21 cellular contexts compared by ENCODE assay signal in genomic region chr6:17927705-17928104, GRCh38. TPM values are rescaled to one million over a fixed set of nuclear protein-coding genes. Genes with fewer than 3 reads are reported as not detected.
DNase-seq lines count a peak whose midpoint lies in the region; ATAC-seq and TF ChIP-seq lines count a peak whose summit lies in the region.
"Had no signal": no experiment of that assay in that cellular context is flagged by ENCODE, and none has a peak within 500 bp of the region (broad histone marks: within the 10 kb centered on the region; RNA-seq: fewer than 3 reads in every experiment).

No MANE protein-coding gene starts in this region.

- no peaks in the 10 kb centered on the region for H3K9me3 ChIP-seq in SK-N-SH
- H3K9me3 ChIP-seq in trophoblast cell (ENCODE audit: insufficient read depth, low read depth, low read length): no peaks in the 10 kb centered on the region
- no peaks in the 10 kb centered on the region for H3K9me3 ChIP-seq in aorta (ENCODE audit: control insufficient read depth, low read length)
- H3K9me3 ChIP-seq: BLaER1, esophagus squamous epithelium, mucosa of descending colon, SJCRH30, testis had no signal

- no peak for TF ChIP-seq CTCF in SK-N-SH (IDR thresholded peaks at IDR 0.05)

- TF ChIP-seq RAD21 in SK-N-SH (IDR thresholded peaks at IDR 0.05; ENCODE audit: low read length): no peak

- H3K9me2 ChIP-seq in SK-N-SH: no peaks in the 10 kb centered on the region

- H3K27ac ChIP-seq in SK-N-SH (ENCODE audit: low read depth in 2 of 2, low read length in 1 of 2) (peak overlapping the region; percentile 64 to 80), trophoblast cell (ENCODE audit: low read depth, low read length) (no peak overlapping the region), aorta (ENCODE audit: low read depth in 1 of 2, low read length in 2 of 2) (peak overlapping the region; percentile 28 to 55)
- H3K27ac ChIP-seq: BLaER1, SJCRH30, testis had no signal

- no peak overlapping the region for H2BK120ac ChIP-seq in trophoblast cell (ENCODE audit: insufficient read depth, low read length, poor library complexity)

- DNase-seq in SK-N-SH (no peak), left ventricle myocardium superior (peak; percentile 73), trophoblast cell (no peak), aorta (no peak), foreskin melanocyte (no peak), cerebellar cortex (ENCODE audit: low spot score) (no peak), GOT3 (lab: John Stamatoyannopoulos, UW) (no peak)
- DNase-seq: 8988T; activated naive CD8-positive, alpha-beta T cell treated with anti-CD3 and anti-CD28 coated beads, Interleukin-2, amount 10 ng/mL, durations not matched to agents 7 days and 5 days; esophagus squamous epithelium; hippocampal formation; mucosa of descending colon; NCI-H1092 treated with DMSO at 0.1 percent for 48 hours; NCI-H2107; NCI-H524 treated with DMSO at 0.1 percent for 48 hours; SJCRH30; stimulated activated CD4-positive, alpha-beta T cell treated with anti-CD3 and anti-CD28 coated beads, Interleukin-2, amount 100 ng/mL, for 48 hours; testis had no signal

- H3K4me1 ChIP-seq in SK-N-SH (ENCODE audit: control insufficient read depth in 1 of 2, insufficient read depth in 2 of 2, low read depth in 1 of 2, low read length in 1 of 2) (peaks cover 5 to 46% of the 10 kb centered on the region in 2 experiments), trophoblast cell (ENCODE audit: control insufficient read depth in 1 of 2, insufficient read depth in 2 of 2, low read length in 2 of 2) (peaks cover 4 to 9% of the 10 kb centered on the region in 2 experiments), aorta (ENCODE audit: control insufficient read depth in 1 of 2, insufficient read depth in 2 of 2, low read length in 2 of 2) (peaks cover 12 to 18% of the 10 kb centered on the region in 2 donors)
- H3K4me1 ChIP-seq: BLaER1, SJCRH30 had no signal

- no peak overlapping the region for H4K91ac ChIP-seq in trophoblast cell (ENCODE audit: low read depth, low read length)

- H3K23ac ChIP-seq in trophoblast cell (ENCODE audit: low read length): no peak overlapping the region

- no peak overlapping the region for H4K8ac ChIP-seq in trophoblast cell (ENCODE audit: low read depth, low read length)

- TF ChIP-seq EP300 in SK-N-SH (IDR thresholded peaks at IDR 0.05; ENCODE audit: borderline replicate concordance in 1 of 2, low read depth in 1 of 2, low read length in 1 of 2): no peak

- no peaks in the 10 kb centered on the region for H4K20me1 ChIP-seq in SK-N-SH (ENCODE audit: insufficient read depth)
- H4K20me1 ChIP-seq: BLaER1 had no signal

- H3K79me1 ChIP-seq in trophoblast cell (ENCODE audit: low read length): no peaks in the 10 kb centered on the region

- H3K9ac ChIP-seq in SK-N-SH: no peak overlapping the region
- no peak overlapping the region for H3K9ac ChIP-seq in trophoblast cell (ENCODE audit: low read length)
- H3K9ac ChIP-seq: BLaER1 had no signal

- intact Hi-C loops in left ventricle myocardium superior (cut with micrococcal nuclease) (no loop called here), aorta (cut with DNase I) (loop anchor here in 1 of 2 donors (10.0 kb wide), 1 partner anchor 63 kb away; no protein-coding TSS in a partner anchor)

- H3K79me2 ChIP-seq in SK-N-SH (ENCODE audit: insufficient read depth) (peaks cover 78% of the 10 kb centered on the region), trophoblast cell (ENCODE audit: control insufficient read depth, insufficient read depth, low read length, poor library complexity) (no peaks in the 10 kb centered on the region)

- no peak for ATAC-seq in SK-N-SH treated with all-trans-retinoic acid at 6 μM for 48 hours
- peak; percentile 67 for ATAC-seq in left ventricle myocardium superior
- ATAC-seq in aorta (ENCODE audit: low FRiP score): no peak
- ATAC-seq: activated CD4-positive, CD25-positive, alpha-beta regulatory T cell treated with anti-CD3 and anti-CD28 coated beads, Interleukin-2, amount 50 U/mL, for 24 hours; mucosa of descending colon had no signal

- H3K4ac ChIP-seq in trophoblast cell (ENCODE audit: low read depth, low read length): peak overlapping the region; percentile 8

- no peak overlapping the region for H2AK5ac ChIP-seq in trophoblast cell (ENCODE audit: low read length)

- H2AFZ ChIP-seq in SK-N-SH (ENCODE audit: low read depth) (no peak overlapping the region), trophoblast cell (ENCODE audit: insufficient read depth, low read length, poor library complexity) (no peak overlapping the region)

- CTCF ChIA-PET in SK-N-SH (lab: Yijun Ruan, JAX): no interaction called here

- H2BK5ac ChIP-seq in trophoblast cell (ENCODE audit: low read depth, low read length, poor library complexity): no peak overlapping the region

- H2BK12ac ChIP-seq in trophoblast cell (ENCODE audit: low read length): no peak overlapping the region

- H3K27me3 ChIP-seq in SK-N-SH (ENCODE audit: insufficient read depth): no peaks in the 10 kb centered on the region
- no peaks in the 10 kb centered on the region for H3K27me3 ChIP-seq in trophoblast cell (ENCODE audit: insufficient read depth, low read length)
- no peaks in the 10 kb centered on the region for H3K27me3 ChIP-seq in aorta (ENCODE audit: control insufficient read depth in 1 of 2, insufficient read depth in 2 of 2, low read length in 1 of 2)
- H3K27me3 ChIP-seq: BLaER1, esophagus squamous epithelium, SJCRH30, testis had no signal

- POLR2A ChIA-PET in SK-N-SH (lab: Yijun Ruan, JAX): no interaction called here

- H3K4me3 ChIP-seq in SK-N-SH (ENCODE audit: low read depth in 2 of 2, low read length in 1 of 2): no peak overlapping the region
- no peak overlapping the region for H3K4me3 ChIP-seq in trophoblast cell (ENCODE audit: low read depth, low read length)
- no peak overlapping the region for H3K4me3 ChIP-seq in aorta (ENCODE audit: low read length in 2 of 2)
- H3K4me3 ChIP-seq: BLaER1, esophagus squamous epithelium, mucosa of descending colon, SJCRH30, testis had no signal

- no peak overlapping the region for H3K14ac ChIP-seq in trophoblast cell (ENCODE audit: low read length)

- H3K4me2 ChIP-seq in SK-N-SH: no peak overlapping the region
- H3K4me2 ChIP-seq in trophoblast cell (ENCODE audit: low read length): no peak overlapping the region
- H3K4me2 ChIP-seq: BLaER1 had no signal

- WGBS in SK-N-SH (ENCODE audit: low lambda C conversion rate): 100% methylated on average over 3 of the region's 3 CpGs
- WGBS in trophoblast cell (ENCODE audit: extremely low coverage, insufficient coverage, insufficient read length): no CpG with 5 or more reads among the region's 3 CpGs
- WGBS in aorta, 2 donors: 33 to 35% methylated on average over 3 of the region's 3 CpGs

- H4K12ac ChIP-seq in trophoblast cell (ENCODE audit: low read depth, low read length): no peak overlapping the region

- H3F3A ChIP-seq in SK-N-SH (replicated peaks; ENCODE audit: insufficient read depth): peaks cover 22% of the 10 kb centered on the region

- no peaks in the 10 kb centered on the region for H3K36me3 ChIP-seq in SK-N-SH (replicated peaks in 1 of 2; ENCODE audit: control insufficient read depth in 1 of 2, insufficient read depth in 2 of 2, low read length in 1 of 2)
- H3K36me3 ChIP-seq in trophoblast cell (ENCODE audit: control insufficient read depth in 1 of 2, insufficient read depth in 2 of 2, low read length in 2 of 2): peaks cover 0 to 2% of the 10 kb centered on the region in 2 experiments
- no peaks in the 10 kb centered on the region for H3K36me3 ChIP-seq in aorta (ENCODE audit: control insufficient read depth in 1 of 2, insufficient read depth in 2 of 2, low read length in 1 of 2)
- H3K36me3 ChIP-seq: BLaER1, esophagus squamous epithelium, SJCRH30 had no signal

- no peak overlapping the region for H3K18ac ChIP-seq in trophoblast cell (ENCODE audit: low read length)

TF ChIP-seq in SK-N-SH, 30 proteins besides CTCF, POLR2A, EP300 and RAD21 (continues in another document):
- TF ChIP-seq SMC3 (IDR thresholded peaks at IDR 0.05; ENCODE audit: low read depth, low read length): no peak
- TF ChIP-seq MAX (IDR thresholded peaks at IDR 0.05; ENCODE audit: low read depth): no peak

TF ChIP-seq in SK-N-SH treated with all-trans-retinoic acid at 6 μM for 48 hours, 23 proteins besides CTCF, POLR2A, EP300 and RAD21 (continues in another document):
- TF ChIP-seq ZNF70 (CRISPR knock-in tag; IDR thresholded peaks at IDR 0.05): no peak
- no peak for TF ChIP-seq OSR1 (CRISPR knock-in tag; IDR thresholded peaks at IDR 0.05)
- no peak for TF ChIP-seq BACH2 (CRISPR knock-in tag; IDR thresholded peaks at IDR 0.05; ENCODE audit: borderline replicate concordance)
- TF ChIP-seq CSRNP3 (CRISPR knock-in tag; IDR thresholded peaks at IDR 0.05): no peak
- TF ChIP-seq TCF4 (CRISPR knock-in tag; IDR thresholded peaks at IDR 0.05; ENCODE audit: borderline replicate concordance): no peak
- TF ChIP-seq ZFP30 (CRISPR knock-in tag; IDR thresholded peaks at IDR 0.05): no peak
- no peak for TF ChIP-seq GLIS3 (CRISPR knock-in tag; IDR thresholded peaks at IDR 0.05)
- no peak for TF ChIP-seq ESRRG (CRISPR knock-in tag; IDR thresholded peaks at IDR 0.05)
- no peak for TF ChIP-seq ZNF565 (CRISPR knock-in tag; conservative IDR thresholded peaks at IDR 0.05; ENCODE audit: low read depth)

RNA-seq across cellular contexts. Expression of gene KIF13A, which starts 59.7 kb away (rescaled TPM):
- polyA plus RNA-seq in SK-N-SH (2012; rRNA removed): 18.2 and 23.1 TPM in 2 replicates
- 20.1 and 21.5 TPM in 2 replicates for polyA plus RNA-seq in SK-N-SH (2012; cell fraction: cytosol; rRNA removed)
- 14.1 and 23.0 TPM in 2 replicates for polyA plus RNA-seq in SK-N-SH (2012; cell fraction: nucleus; rRNA removed)
- total RNA-seq in left ventricle myocardium superior: 59.5 TPM
- polyA plus RNA-seq in trophoblast cell (2013): 53.4 and 54.2 TPM in 2 replicates
- total RNA-seq in aorta: 100 to 1,000 TPM in 1 of 2 donors, 10 to 100 TPM in 1; 89.2 to 109 TPM
- polyA plus RNA-seq in aorta: 10 to 100 TPM; 52.6 to 56.1 TPM
